In genomic region chr13:48236528-48237353, GRCh38 we compare ENCODE assay signal across 8 cellular contexts. TPM values are rescaled to one million over a fixed set of nuclear protein-coding genes. Genes with fewer than 3 reads are reported as not detected.
DNase-seq lines count a peak whose midpoint lies in the region; ATAC-seq and TF ChIP-seq lines count a peak whose summit lies in the region.

No MANE protein-coding gene starts in this region.

- H3K27ac Mint-ChIP-seq in HFFc6 (no peak overlapping the region), activated B cell treated with CpG ODN at 0.5 μM for 24 hours (peak overlapping the region; percentile 47)

- DNase-seq in HFFc6 (no peak), activated B cell treated with CpG ODN at 0.5 μM for 24 hours (no peak), heart right ventricle (no peak), gastrocnemius medialis (peak in 1 of 2 donors; percentile 37), HuH-7.5 (ENCODE audit: low spot score) (no peak), NCI-H2171 treated with DMSO at 0.1 percent for 48 hours (lab: John Stamatoyannopoulos, UW) (no peak), NCI-H2171 (lab: John Stamatoyannopoulos, UW) (no peak), AG20443 (ENCODE audit: low spot score) (no peak)

- H3K27ac ChIP-seq in heart right ventricle (peak overlapping the region in 9 of 10 donors; percentile 36 to 100 (median 100)), gastrocnemius medialis (peak overlapping the region; percentile 91 to 99 (median 97))

- H3K36me3 Mint-ChIP-seq in HFFc6 (ENCODE audit: low read depth) = no peaks in the 10 kb centered on the region
- peaks cover 30% of the 10 kb centered on the region for H3K36me3 Mint-ChIP-seq in activated B cell treated with CpG ODN at 0.5 μM for 24 hours (ENCODE audit: low read depth)

- CTCF ChIA-PET in activated B cell treated with CpG ODN at 0.5 μM for 24 hours (lab: Charles Lee) = interaction anchor here (2.2 kb wide), 1 partner anchor 343 kb away, joined by 9 read pairs; no protein-coding TSS in a partner anchor

- H3K4me3 Mint-ChIP-seq in HFFc6 (peak overlapping the region; percentile 96), activated B cell treated with CpG ODN at 0.5 μM for 24 hours (peak overlapping the region; percentile 21)

- ATAC-seq in activated B cell treated with CpG ODN at 0.5 μM for 24 hours (ENCODE audit: low read depth) (no peak), heart right ventricle (peak in 2 of 8 donors; percentile 18 to 20), gastrocnemius medialis (peak; percentile 43 to 69)

- POLR2A ChIA-PET in activated B cell treated with CpG ODN at 0.5 μM for 24 hours (lab: Charles Lee) = interaction anchor here (0.6 to 4.4 kb wide), 3 partner anchors 13 to 67 kb away, joined by 3 to 38 read pairs (median 8); partner anchors contain the start of gene RB1

- H3K9me3 ChIP-seq in heart right ventricle (no peaks in the 10 kb centered on the region), gastrocnemius medialis (no peaks in the 10 kb centered on the region)

- 12 to 22% methylated on average over 3 of the region's 3 CpGs for WGBS in heart right ventricle, 2 donors

- H3K27me3 ChIP-seq in heart right ventricle (no peaks in the 10 kb centered on the region), gastrocnemius medialis (no peaks in the 10 kb centered on the region)

- TF ChIP-seq POLR2A in gastrocnemius medialis (IDR thresholded peaks at IDR 0.05) = no peak

- intact Hi-C loops in activated B cell treated with CpG ODN at 0.5 μM for 24 hours (cut with micrococcal nuclease) = loop anchor here (5.0 kb wide), 1 partner anchor 326 kb away; no protein-coding TSS in a partner anchor
- intact Hi-C loops in heart right ventricle (cut with DNase I) = loop anchor here in 7 of 10 donors (5.0 to 10.0 kb wide), 5 partner anchors 68 to 348 kb away; partner anchors contain the start of genes MED4 (in 3 of the 7) and RB1 (in 2 of the 7)
- intact Hi-C loops in gastrocnemius medialis (cut with DNase I; ENCODE audit: low total_unique reads) = loop anchor here (5.0 kb wide), 1 partner anchor 336 kb away; no protein-coding TSS in a partner anchor

- H3K4me1 Mint-ChIP-seq in HFFc6 (ENCODE audit: low read depth) = peaks cover 47% of the 10 kb centered on the region
- peaks cover 69% of the 10 kb centered on the region for H3K4me1 Mint-ChIP-seq in activated B cell treated with CpG ODN at 0.5 μM for 24 hours

- in situ Hi-C loops in gastrocnemius medialis (cut with MboI; ENCODE audit: low sequenced_read_pairs in 4 of 4) = loop anchor here in 3 of 4 donors (5.0 to 10.0 kb wide), 3 partner anchors 66 to 112 kb away; partner anchors contain the start of gene RB1 (in 2 of the 3)

- H3K4me3 ChIP-seq in heart right ventricle = peak overlapping the region in 9 of 10 donors; percentile 18 to 100 (median 95)
- H3K4me3 ChIP-seq in gastrocnemius medialis = peak overlapping the region; percentile 6 to 99 (median 45)

- H3K27me3 Mint-ChIP-seq in HFFc6 (ENCODE audit: insufficient read depth) (peaks cover 6% of the 10 kb centered on the region), activated B cell treated with CpG ODN at 0.5 μM for 24 hours (no peaks in the 10 kb centered on the region)

- H3K4me1 ChIP-seq in heart right ventricle = peaks cover 5 to 76% (median 68%) of the 10 kb centered on the region in 9 donors
- H3K4me1 ChIP-seq in gastrocnemius medialis = peaks cover 58 to 63% of the 10 kb centered on the region in 2 donors

- peaks cover 0 to 54% (median 3%) of the 10 kb centered on the region in 9 donors for H3K36me3 ChIP-seq in heart right ventricle
- no peaks in the 10 kb centered on the region for H3K36me3 ChIP-seq in gastrocnemius medialis

- H3K9me3 Mint-ChIP-seq in HFFc6 (no peaks in the 10 kb centered on the region), activated B cell treated with CpG ODN at 0.5 μM for 24 hours (no peaks in the 10 kb centered on the region)

- TF ChIP-seq CTCF in HFFc6 (IDR thresholded peaks at IDR 0.05) (no peak), activated B cell treated with CpG ODN at 0.5 μM for 24 hours (IDR thresholded peaks at IDR 0.05) (no peak), heart right ventricle (IDR thresholded peaks at IDR 0.05) (no peak), gastrocnemius medialis (IDR thresholded peaks at IDR 0.05 in 4 of 5, conservative IDR thresholded peaks at IDR 0.05 in 1 of 5) (no peak)

RNA-seq across cellular contexts. Expression of gene ITM2B, which starts 3.7 kb away (rescaled TPM):
- 100 to 1,000 TPM; 161 to 258 (median 191) TPM for total RNA-seq in HFFc6 (2021; fragmentation: NEBNext Ultra II Directional; extraction: Animal tissue kit (Norgen Biotek cat#: 25700))
- total RNA-seq in activated B cell treated with CpG ODN at 0.5 μM for 24 hours = 102 and 114 TPM in 2 replicates
- total RNA-seq in heart right ventricle = 100 to 1,000 TPM; 434 to 636 (median 511) TPM
- polyA plus RNA-seq in heart right ventricle = 100 to 1,000 TPM; 272 to 343 TPM
- 100 to 1,000 TPM; 107 to 209 (median 168) TPM for total RNA-seq in gastrocnemius medialis
